Comparison of ENCODE assay signal across 19 cellular contexts in the genomic region with DNA sequence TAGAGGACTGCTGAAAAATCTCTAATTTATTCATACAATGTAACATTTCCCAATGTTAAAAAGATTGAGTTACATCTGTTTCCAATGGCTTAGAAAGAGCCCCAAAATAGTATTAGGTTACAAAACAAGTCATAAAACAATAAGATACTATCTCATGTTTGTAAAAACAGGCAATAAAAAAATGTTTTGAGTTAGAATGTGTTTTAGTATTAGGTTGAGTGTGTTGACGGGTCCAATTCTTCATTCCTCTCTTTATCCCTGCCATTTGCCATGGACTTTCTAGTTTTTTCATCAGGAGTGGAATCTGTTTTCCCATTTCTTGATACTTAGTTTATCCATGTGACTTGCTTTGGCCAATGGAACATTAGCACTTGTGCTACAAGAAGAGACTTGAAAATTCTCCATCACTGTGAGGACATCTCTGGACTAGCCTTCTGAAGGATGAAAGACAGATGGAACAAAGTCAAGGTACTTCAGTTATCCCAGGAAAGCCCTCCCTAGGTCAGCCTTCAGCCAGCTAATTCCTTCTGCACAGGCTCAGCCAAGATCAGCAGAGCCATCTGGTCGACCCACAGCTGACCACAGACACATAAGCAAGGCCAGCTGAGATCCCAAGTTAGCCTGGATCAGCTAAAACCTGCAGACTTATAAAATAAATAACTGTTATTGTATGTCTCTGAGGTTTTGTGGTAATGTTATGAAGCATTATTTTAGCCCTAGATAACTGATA.
DNase-seq lines count a peak whose midpoint lies in the region; ATAC-seq and TF ChIP-seq lines count a peak whose summit lies in the region.
"Had no signal": no experiment of that assay in that cellular context is flagged by ENCODE, and none has a peak within 500 bp of the region (broad histone marks: within the 10 kb centered on the region; RNA-seq: fewer than 3 reads in every experiment).

No MANE protein-coding gene starts in this region.

- TF ChIP-seq RAD21 in SK-N-SH (IDR thresholded peaks at IDR 0.05; ENCODE audit: low read length) = no peak

- H3K36me3 ChIP-seq in SK-N-SH (replicated peaks in 1 of 2; ENCODE audit: control insufficient read depth in 1 of 2, insufficient read depth in 2 of 2, low read length in 1 of 2) = peaks cover 0 to 28% of the 10 kb centered on the region in 2 experiments
- no peaks in the 10 kb centered on the region for H3K36me3 ChIP-seq in WERI-Rb-1

- no peaks in the 10 kb centered on the region for H3K9me2 ChIP-seq in SK-N-SH

- CTCF ChIA-PET in SK-N-SH (lab: Yijun Ruan, JAX) = no interaction called here

- no peak overlapping the region for H2AFZ ChIP-seq in SK-N-SH (ENCODE audit: low read depth)

- no peak overlapping the region for H3K4me3 Mint-ChIP-seq in T-helper 17 cell
- H3K4me3 Mint-ChIP-seq: memory B cell, natural killer cell, type B pancreatic cell had no signal

- peaks cover 2% of the 10 kb centered on the region for H3K4me1 Mint-ChIP-seq in T-helper 17 cell
- H3K4me1 Mint-ChIP-seq: memory B cell, natural killer cell had no signal

- H3K9ac ChIP-seq in SK-N-SH = no peak overlapping the region

- H3K9me3 ChIP-seq in SK-N-SH (no peaks in the 10 kb centered on the region), WERI-Rb-1 (ENCODE audit: severe bottlenecking) (peaks cover 3% of the 10 kb centered on the region), T-helper 17 cell (ENCODE audit: control insufficient read depth, low read length, poor library complexity, severe bottlenecking) (no peaks in the 10 kb centered on the region)

- no peak for TF ChIP-seq EP300 in SK-N-SH (IDR thresholded peaks at IDR 0.05; ENCODE audit: borderline replicate concordance in 1 of 2, low read depth in 1 of 2, low read length in 1 of 2)

- DNase-seq in SK-N-SH (no peak), WERI-Rb-1 (peak; percentile 75), fibroblast of the conjunctiva (ENCODE audit: low read depth) (peak; percentile 29), KBM-7 (no peak), T-helper 17 cell (no peak)
- no peak for DNase-seq in activated effector memory CD4-positive, alpha-beta T cell treated with anti-CD3 and anti-CD28 coated beads, Interleukin-2, amount 50 U/mL, for 16 hours
- DNase-seq: activated gamma-delta T cell treated with Interleukin-2 at 50 U/mL for 16 hours; effector memory CD4-positive, alpha-beta T cell; foreskin keratinocyte; natural killer cell; NCI-H1105; NCI-H510A treated with DMSO at 0.1 percent for 48 hours; stimulated activated CD4-positive, alpha-beta T cell treated with anti-CD3 and anti-CD28 coated beads, Interleukin-2, amount 100 ng/mL, for 48 hours had no signal

- no peak overlapping the region for H3K27ac Mint-ChIP-seq in T-helper 17 cell
- H3K27ac Mint-ChIP-seq: memory B cell, natural killer cell, type B pancreatic cell had no signal

- peaks cover 5% of the 10 kb centered on the region for H3K27me3 Mint-ChIP-seq in T-helper 17 cell
- H3K27me3 Mint-ChIP-seq: type B pancreatic cell had no signal

- H3K79me2 ChIP-seq in SK-N-SH (ENCODE audit: insufficient read depth) = peaks cover 63% of the 10 kb centered on the region

- ATAC-seq in SK-N-SH treated with all-trans-retinoic acid at 6 μM for 48 hours = no peak
- ATAC-seq in T-helper 17 cell = no peak
- no peak for ATAC-seq in GM19397 (IDR thresholded peaks at IDR 0.05; ENCODE audit: unreplicated experiment)
- ATAC-seq: foreskin keratinocyte, natural killer cell had no signal

- peaks cover 0 to 8% of the 10 kb centered on the region in 2 experiments; a peak in 2 of 4 replicates for H3K4me1 ChIP-seq in SK-N-SH (ENCODE audit: control insufficient read depth in 1 of 2, insufficient read depth in 2 of 2, low read depth in 1 of 2, low read length in 1 of 2)
- H3K4me1 ChIP-seq: foreskin keratinocyte had no signal

- WGBS in SK-N-SH (ENCODE audit: low lambda C conversion rate) = 79% methylated on average over 2 of the region's 2 CpGs

- POLR2A ChIA-PET in SK-N-SH (lab: Yijun Ruan, JAX) = no interaction called here

- H3F3A ChIP-seq in SK-N-SH (replicated peaks; ENCODE audit: insufficient read depth) = peaks cover 18% of the 10 kb centered on the region

- H3K4me3 ChIP-seq in SK-N-SH (ENCODE audit: low read depth in 2 of 2, low read length in 1 of 2) (no peak overlapping the region), WERI-Rb-1 (ENCODE audit: low read depth, low read length) (no peak overlapping the region)

- H3K27ac ChIP-seq in SK-N-SH (ENCODE audit: low read depth in 2 of 2, low read length in 1 of 2) (no peak overlapping the region), WERI-Rb-1 (no peak overlapping the region)
- H3K27ac ChIP-seq: 22Rv1, C4-2B, foreskin keratinocyte had no signal

- H3K36me3 Mint-ChIP-seq in T-helper 17 cell (ENCODE audit: low read depth) = peaks cover 2% of the 10 kb centered on the region
- H3K36me3 Mint-ChIP-seq: memory B cell, natural killer cell, type B pancreatic cell had no signal

- in situ Hi-C loops in KBM-7 (cut with MboI; ENCODE audit: low pct_unique_long_range_greater_than_20kb, low sequenced_read_pairs) = no loop called here

- TF ChIP-seq CTCF in SK-N-SH (IDR thresholded peaks at IDR 0.05) (no peak), WERI-Rb-1 (IDR thresholded peaks at IDR 0.05; ENCODE audit: low read depth, low read length) (no peak)

- H4K20me1 ChIP-seq in SK-N-SH (ENCODE audit: insufficient read depth) = no peaks in the 10 kb centered on the region

- H3K27me3 ChIP-seq in SK-N-SH (ENCODE audit: insufficient read depth) (no peaks in the 10 kb centered on the region), WERI-Rb-1 (ENCODE audit: insufficient read depth, low read depth, severe bottlenecking) (no peaks in the 10 kb centered on the region)
- H3K27me3 ChIP-seq: foreskin keratinocyte had no signal

- H3K4me2 ChIP-seq in SK-N-SH = no peak overlapping the region

TF ChIP-seq in SK-N-SH, 30 proteins besides CTCF, POLR2A, EP300 and RAD21:
- TF ChIP-seq, protein P1, sequence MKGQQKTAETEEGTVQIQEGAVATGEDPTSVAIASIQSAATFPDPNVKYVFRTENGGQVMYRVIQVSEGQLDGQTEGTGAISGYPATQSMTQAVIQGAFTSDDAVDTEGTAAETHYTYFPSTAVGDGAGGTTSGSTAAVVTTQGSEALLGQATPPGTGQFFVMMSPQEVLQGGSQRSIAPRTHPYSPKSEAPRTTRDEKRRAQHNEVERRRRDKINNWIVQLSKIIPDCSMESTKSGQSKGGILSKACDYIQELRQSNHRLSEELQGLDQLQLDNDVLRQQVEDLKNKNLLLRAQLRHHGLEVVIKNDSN (IDR thresholded peaks at IDR 0.05; ENCODE audit: borderline replicate concordance, low read depth) = no peak
- TF ChIP-seq TCF12 (IDR thresholded peaks at IDR 0.05) = 0 out of 2 replicates have a peak, but pooled peaks have one; percentile 7

TF ChIP-seq in SK-N-SH treated with all-trans-retinoic acid at 6 μM for 48 hours, 23 proteins besides CTCF, POLR2A, EP300 and RAD21:
- no peak for TF ChIP-seq ESRRG (CRISPR knock-in tag; IDR thresholded peaks at IDR 0.05)
- TF ChIP-seq ZNF8 (CRISPR knock-in tag; IDR thresholded peaks at IDR 0.05) = no peak
- no peak for TF ChIP-seq RARB (CRISPR knock-in tag; IDR thresholded peaks at IDR 0.05)
- TF ChIP-seq ZNF70 (CRISPR knock-in tag; IDR thresholded peaks at IDR 0.05) = no peak
- no peak for TF ChIP-seq PPARA (CRISPR knock-in tag; IDR thresholded peaks at IDR 0.05; ENCODE audit: borderline replicate concordance)
- TF ChIP-seq, protein P2, sequence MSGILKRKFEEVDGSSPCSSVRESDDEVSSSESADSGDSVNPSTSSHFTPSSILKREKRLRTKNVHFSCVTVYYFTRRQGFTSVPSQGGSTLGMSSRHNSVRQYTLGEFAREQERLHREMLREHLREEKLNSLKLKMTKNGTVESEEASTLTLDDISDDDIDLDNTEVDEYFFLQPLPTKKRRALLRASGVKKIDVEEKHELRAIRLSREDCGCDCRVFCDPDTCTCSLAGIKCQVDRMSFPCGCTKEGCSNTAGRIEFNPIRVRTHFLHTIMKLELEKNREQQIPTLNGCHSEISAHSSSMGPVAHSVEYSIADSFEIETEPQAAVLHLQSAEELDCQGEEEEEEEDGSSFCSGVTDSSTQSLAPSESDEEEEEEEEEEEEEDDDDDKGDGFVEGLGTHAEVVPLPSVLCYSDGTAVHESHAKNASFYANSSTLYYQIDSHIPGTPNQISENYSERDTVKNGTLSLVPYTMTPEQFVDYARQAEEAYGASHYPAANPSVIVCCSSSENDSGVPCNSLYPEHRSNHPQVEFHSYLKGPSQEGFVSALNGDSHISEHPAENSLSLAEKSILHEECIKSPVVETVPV (CRISPR knock-in tag; IDR thresholded peaks at IDR 0.05) = no peak
- TF ChIP-seq BACH2 (CRISPR knock-in tag; IDR thresholded peaks at IDR 0.05; ENCODE audit: borderline replicate concordance) = no peak
- no peak for TF ChIP-seq TOX (CRISPR knock-in tag; IDR thresholded peaks at IDR 0.05; ENCODE audit: borderline replicate concordance)
- TF ChIP-seq ZFP3 (CRISPR knock-in tag; IDR thresholded peaks at IDR 0.05) = no peak
- no peak for TF ChIP-seq ARNTL (CRISPR knock-in tag; IDR thresholded peaks at IDR 0.05; ENCODE audit: borderline replicate concordance, low read depth)
- no peak for TF ChIP-seq OSR1 (CRISPR knock-in tag; IDR thresholded peaks at IDR 0.05)
- TF ChIP-seq SNAI2 (CRISPR knock-in tag; IDR thresholded peaks at IDR 0.05) = no peak
- no peak for TF ChIP-seq ZNF565 (CRISPR knock-in tag; conservative IDR thresholded peaks at IDR 0.05; ENCODE audit: low read depth)
- no peak for TF ChIP-seq CSDC2 (CRISPR knock-in tag; IDR thresholded peaks at IDR 0.05)

Comparison
In these comparisons a context has a peak if more than half of its experiments do, and no peak if none do; other contexts are left out.
1. DNase-seq: peak in WERI-Rb-1 (single experiment) and fibroblast of the conjunctiva (single experiment); none in SK-N-SH (single experiment), KBM-7 (single experiment), activated effector memory CD4-positive, alpha-beta T cell treated with anti-CD3 and anti-CD28 coated beads, Interleukin-2, amount 50 U/mL, for 16 hours (single experiment) and T-helper 17 cell (0 of 3).